ENCODE assay signal across 11 cellular contexts in the genomic region with DNA sequence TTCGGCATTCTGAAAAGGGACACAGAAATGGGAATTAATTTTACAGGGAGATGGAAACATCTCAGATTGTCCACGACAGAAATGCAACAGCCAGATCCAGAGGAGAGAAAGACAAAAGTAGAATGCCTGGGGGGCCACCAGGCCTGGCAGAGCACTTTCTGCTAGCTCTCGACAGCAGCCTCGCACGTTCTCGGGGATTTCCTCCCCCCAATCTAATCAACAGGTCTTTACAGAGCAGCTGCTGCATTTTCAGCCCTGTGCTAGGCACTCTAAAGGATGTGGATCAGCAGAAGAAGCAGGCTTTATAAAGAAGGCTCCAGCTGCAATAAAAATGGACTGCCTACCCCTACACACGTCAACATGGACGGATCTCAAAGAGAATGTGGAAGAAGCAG. TPM values are rescaled to one million over a fixed set of nuclear protein-coding genes. Genes with fewer than 3 reads are reported as not detected.
DNase-seq lines count a peak whose midpoint lies in the region; TF ChIP-seq lines count a peak whose summit lies in the region.
"Had no signal": no experiment of that assay in that cellular context is flagged by ENCODE, and none has a peak within 500 bp of the region (broad histone marks: within the 10 kb centered on the region; RNA-seq: fewer than 3 reads in every experiment).

No MANE protein-coding gene starts in this region.

- peak overlapping the region in 7 of 11 experiments; percentile 19 to 54 (median 46); a peak in 11 of 22 replicates for H3K4me2 ChIP-seq in BLaER1 treated with 17β-estradiol and CSF1 and Interleukin-3, amounts not matched to agents 10 nM and 100 nM
- H3K4me2 ChIP-seq in skeletal muscle satellite cell (ENCODE audit: low read length), result peak overlapping the region; percentile 14

- peak overlapping the region; percentile 54 to 98 (median 79) for H3K27ac Mint-ChIP-seq in brain

- H3K4me3 ChIP-seq in BLaER1 treated with 17β-estradiol and CSF1 and Interleukin-3, amounts not matched to agents 10 nM and 100 nM, result no peak overlapping the region
- no peak overlapping the region for H3K4me3 ChIP-seq in skeletal muscle satellite cell (ENCODE audit: low read length)

- peaks cover 0 to 52% (median 23%) of the 10 kb centered on the region in 11 experiments; a peak in 16 of 22 replicates for H4K20me1 ChIP-seq in BLaER1 treated with 17β-estradiol and CSF1 and Interleukin-3, amounts not matched to agents 10 nM and 100 nM

- DNase-seq in CD1c-positive myeloid dendritic cell (ENCODE audit: extremely low spot score) (no peak), UCSD-AML1 (lab: John Stamatoyannopoulos, UW; ENCODE audit: unreplicated experiment) (no peak), dedifferentiated amniotic fluid mesenchymal stem cell (ENCODE audit: extremely low spot score) (no peak)
- DNase-seq in stimulated activated CD4-positive, alpha-beta T cell treated with anti-CD3 and anti-CD28 coated beads, Interleukin-12 subunit alpha, Interleukin-12 subunit beta, amount 100 ng/mL, for 4 hours, result no peak
- DNase-seq: activated T-cell treated with anti-CD3 and anti-CD28 coated beads, Interleukin-2, amount 50 U/mL, for 1 hour; KG1; stimulated activated naive CD4-positive, alpha-beta T cell had no signal

- peaks cover 0 to 20% (median 7%) of the 10 kb centered on the region in 11 experiments; a peak in 13 of 22 replicates for H3K9me3 ChIP-seq in BLaER1 treated with 17β-estradiol and CSF1 and Interleukin-3, amounts not matched to agents 10 nM and 100 nM (replicated peaks in 1 of 11)
- H3K9me3 ChIP-seq in skeletal muscle satellite cell (replicated peaks; ENCODE audit: low read length), result no peaks in the 10 kb centered on the region

- peaks cover 36 to 66% (median 44%) of the 10 kb centered on the region in 11 experiments for H3K36me3 ChIP-seq in BLaER1 treated with 17β-estradiol and CSF1 and Interleukin-3, amounts not matched to agents 10 nM and 100 nM
- peaks cover 81% of the 10 kb centered on the region for H3K36me3 ChIP-seq in skeletal muscle satellite cell (ENCODE audit: insufficient read depth, low read length)

- H3K36me3 Mint-ChIP-seq in brain, result peaks cover 6% of the 10 kb centered on the region

- no peak overlapping the region; a peak in 1 of 22 replicates for H3K9ac ChIP-seq in BLaER1 treated with 17β-estradiol and CSF1 and Interleukin-3, amounts not matched to agents 10 nM and 100 nM
- peak overlapping the region; percentile 39 for H3K9ac ChIP-seq in skeletal muscle satellite cell (ENCODE audit: low read depth, low read length)

- H3K4me1 Mint-ChIP-seq in brain, result peaks cover 45% of the 10 kb centered on the region

- peaks cover 0 to 6% (median 1%) of the 10 kb centered on the region in 5 experiments for H3K9me3 Mint-ChIP-seq in brain

- H3K27ac ChIP-seq in BLaER1 treated with 17β-estradiol and CSF1 and Interleukin-3, amounts not matched to agents 10 nM and 100 nM, result no peak overlapping the region
- H3K27ac ChIP-seq in layer of hippocampus (ENCODE audit: low read depth, low read length), result peak overlapping the region; percentile 91

- H3K4me1 ChIP-seq in BLaER1 treated with 17β-estradiol and CSF1 and Interleukin-3, amounts not matched to agents 10 nM and 100 nM, result peaks cover 6 to 17% (median 10%) of the 10 kb centered on the region in 10 experiments
- peaks cover 45% of the 10 kb centered on the region for H3K4me1 ChIP-seq in skeletal muscle satellite cell (ENCODE audit: control insufficient read depth, insufficient read depth, low read length)

- no peaks in the 10 kb centered on the region for H3K27me3 ChIP-seq in BLaER1 treated with 17β-estradiol and CSF1 and Interleukin-3, amounts not matched to agents 10 nM and 100 nM
- H3K27me3 ChIP-seq in layer of hippocampus (ENCODE audit: control insufficient read depth, insufficient read depth, low read length), result no peaks in the 10 kb centered on the region
- H3K27me3 ChIP-seq in skeletal muscle satellite cell (ENCODE audit: control insufficient read depth, insufficient read depth, low read length), result no peaks in the 10 kb centered on the region

- H3K4me3 Mint-ChIP-seq in brain, result peak overlapping the region in 2 of 5 experiments; percentile 26 to 60

- peaks cover 7% of the 10 kb centered on the region for H3K27me3 Mint-ChIP-seq in brain

- no peak for TF ChIP-seq CTCF in brain (conservative IDR thresholded peaks at IDR 0.05)

RNA-seq across cellular contexts. Expression of gene CSRP1, which starts 10.6 kb away (rescaled TPM):
- polyA plus RNA-seq in brain (ENCODE audit: insufficient read depth, low read depth, low replicate concordance), result 599 TPM
- total RNA-seq in skeletal muscle satellite cell (2012; rRNA removed), result 169 and 175 TPM in 2 replicates

RNA-seq across cellular contexts. Expression of gene PHLDA3, which starts 27.3 kb away (rescaled TPM):
- polyA plus RNA-seq in brain (ENCODE audit: insufficient read depth, low read depth, low replicate concordance), result 29.9 TPM
- total RNA-seq in skeletal muscle satellite cell (2012; rRNA removed), result 43.2 and 47.4 TPM in 2 replicates

RNA-seq across cellular contexts. Expression of gene NAV1, which starts 42.6 kb away (rescaled TPM):
- polyA plus RNA-seq in brain (ENCODE audit: insufficient read depth, low read depth, low replicate concordance), result 55.4 TPM
- 43.9 and 60.7 TPM in 2 replicates for total RNA-seq in skeletal muscle satellite cell (2012; rRNA removed)
